1 cellular context compared by ENCODE assay signal in genomic region chr9:38639577-38639940, GRCh38.
TF ChIP-seq lines count a peak whose summit lies in the region.

No MANE protein-coding gene starts in this region.

TF ChIP-seq in GM12878, 131 proteins besides CTCF, POLR2A, EP300 and RAD21:
- TF ChIP-seq ZBTB4 (CRISPR knock-in tag; IDR thresholded peaks at IDR 0.05) (no peak), CEBPB (IDR thresholded peaks at IDR 0.05; ENCODE audit: borderline replicate concordance in 1 of 2, low read depth in 2 of 2, low read length in 2 of 2) (no peak), SRF (IDR thresholded peaks at IDR 0.05; ENCODE audit: low read depth in 2 of 2, low read length in 2 of 2) (no peak), CHD1 (IDR thresholded peaks at IDR 0.05; ENCODE audit: low read depth, low read length) (no peak), ZNF24 (IDR thresholded peaks at IDR 0.05) (no peak), POU2F2 (IDR thresholded peaks at IDR 0.05; ENCODE audit: borderline replicate concordance, low read depth, low read length) (no peak), CHD4 (IDR thresholded peaks at IDR 0.05) (no peak), MYB (IDR thresholded peaks at IDR 0.05; ENCODE audit: borderline replicate concordance, low read depth, low read length) (no peak), IRF3 (IDR thresholded peaks at IDR 0.05) (no peak), RCOR1 (conservative IDR thresholded peaks at IDR 0.05; ENCODE audit: low read depth, low read length) (no peak), CUX1 (IDR thresholded peaks at IDR 0.05; ENCODE audit: insufficient replicate concordance, low read depth, low read length) (no peak), REST (IDR thresholded peaks at IDR 0.05; ENCODE audit: low read depth, low read length) (no peak)
